Comparison of ENCODE assay signal across 1 cellular context in the genomic region with DNA sequence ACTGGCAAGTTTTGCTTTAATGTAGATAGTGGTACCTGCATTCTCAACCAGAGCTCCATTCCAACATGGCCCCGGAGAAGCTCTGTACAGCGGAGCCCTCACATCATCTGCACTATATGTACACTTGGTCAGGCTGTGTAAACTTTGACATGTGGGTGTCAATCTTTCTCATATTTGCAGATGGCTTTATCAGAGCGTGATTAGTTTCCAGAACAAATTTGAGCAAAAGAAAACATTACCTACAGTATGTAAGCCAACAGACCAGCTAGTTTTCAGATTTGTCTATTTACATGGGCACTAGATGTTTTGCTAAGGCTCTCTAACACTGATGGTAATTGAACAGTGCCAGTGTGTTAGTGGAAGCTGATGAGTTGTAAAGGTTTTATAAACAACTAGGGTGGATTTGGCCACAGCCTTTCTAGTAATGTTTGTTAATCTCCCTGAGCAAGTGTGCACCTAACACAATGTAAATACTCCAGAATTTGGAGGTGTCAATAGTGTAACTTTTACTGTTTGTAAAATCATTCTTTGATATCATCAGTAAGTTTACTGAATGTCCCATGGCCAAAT.
A peak's percentile ranks its signal among the peaks of the same experiment; 100 is the strongest.
TF ChIP-seq lines count a peak whose summit lies in the region.

No MANE protein-coding gene starts in this region.

TF ChIP-seq in HepG2, 621 proteins besides CTCF, POLR2A, EP300 and RAD21 (continued from another document and continues in another):
- TF ChIP-seq, protein P1, sequence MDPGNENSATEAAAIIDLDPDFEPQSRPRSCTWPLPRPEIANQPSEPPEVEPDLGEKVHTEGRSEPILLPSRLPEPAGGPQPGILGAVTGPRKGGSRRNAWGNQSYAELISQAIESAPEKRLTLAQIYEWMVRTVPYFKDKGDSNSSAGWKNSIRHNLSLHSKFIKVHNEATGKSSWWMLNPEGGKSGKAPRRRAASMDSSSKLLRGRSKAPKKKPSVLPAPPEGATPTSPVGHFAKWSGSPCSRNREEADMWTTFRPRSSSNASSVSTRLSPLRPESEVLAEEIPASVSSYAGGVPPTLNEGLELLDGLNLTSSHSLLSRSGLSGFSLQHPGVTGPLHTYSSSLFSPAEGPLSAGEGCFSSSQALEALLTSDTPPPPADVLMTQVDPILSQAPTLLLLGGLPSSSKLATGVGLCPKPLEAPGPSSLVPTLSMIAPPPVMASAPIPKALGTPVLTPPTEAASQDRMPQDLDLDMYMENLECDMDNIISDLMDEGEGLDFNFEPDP (CRISPR knock-in tag; conservative IDR thresholded peaks at IDR 0.05): no peak
- TF ChIP-seq ARHGAP35 (CRISPR knock-in tag; IDR thresholded peaks at IDR 0.05; ENCODE audit: borderline replicate concordance) (no peak), GFI1 (CRISPR knock-in tag; IDR thresholded peaks at IDR 0.05; ENCODE audit: borderline replicate concordance) (peak; percentile 88), ZNF251 (CRISPR knock-in tag; IDR thresholded peaks at IDR 0.05) (no peak), TMF1 (CRISPR knock-in tag; IDR thresholded peaks at IDR 0.05; ENCODE audit: low read depth) (no peak), ZNF17 (CRISPR knock-in tag; IDR thresholded peaks at IDR 0.05) (no peak), SAP130 (CRISPR knock-in tag; IDR thresholded peaks at IDR 0.05; ENCODE audit: low read depth) (peak; percentile 56), CHD2 (IDR thresholded peaks at IDR 0.05; ENCODE audit: low read depth, low read length) (no peak), SUZ12 (IDR thresholded peaks at IDR 0.05; ENCODE audit: low read depth, low read length) (no peak), GTF2F1 (IDR thresholded peaks at IDR 0.05; ENCODE audit: low read length) (no peak), NKX3-1 (CRISPR knock-in tag; IDR thresholded peaks at IDR 0.05) (no peak), ZNF543 (CRISPR knock-in tag; IDR thresholded peaks at IDR 0.05) (no peak), HOXA7 (CRISPR knock-in tag; IDR thresholded peaks at IDR 0.05) (no peak), HNF4G (IDR thresholded peaks at IDR 0.05; ENCODE audit: borderline replicate concordance, low read depth, low read length) (no peak), HNF4G (CRISPR knock-in tag; IDR thresholded peaks at IDR 0.05; ENCODE audit: borderline replicate concordance, low read depth) (no peak), HDAC2 (CRISPR knock-in tag; IDR thresholded peaks at IDR 0.05) (peak; percentile 61), ZSCAN9 (CRISPR knock-in tag; IDR thresholded peaks at IDR 0.05; ENCODE audit: borderline replicate concordance) (no peak), JARID2 (CRISPR knock-in tag; IDR thresholded peaks at IDR 0.05; ENCODE audit: insufficient replicate concordance) (no peak), ZNF614 (CRISPR knock-in tag; IDR thresholded peaks at IDR 0.05; ENCODE audit: borderline replicate concordance) (no peak), NR2F2 (IDR thresholded peaks at IDR 0.05; ENCODE audit: borderline replicate concordance, low read depth) (0 out of 2 replicates have a peak, but pooled peaks have one; percentile 47), ZNF326 (CRISPR knock-in tag; IDR thresholded peaks at IDR 0.05; ENCODE audit: borderline replicate concordance) (no peak), ZNF616 (CRISPR knock-in tag; IDR thresholded peaks at IDR 0.05; ENCODE audit: low read depth) (no peak)
- TF ChIP-seq, protein P2, sequence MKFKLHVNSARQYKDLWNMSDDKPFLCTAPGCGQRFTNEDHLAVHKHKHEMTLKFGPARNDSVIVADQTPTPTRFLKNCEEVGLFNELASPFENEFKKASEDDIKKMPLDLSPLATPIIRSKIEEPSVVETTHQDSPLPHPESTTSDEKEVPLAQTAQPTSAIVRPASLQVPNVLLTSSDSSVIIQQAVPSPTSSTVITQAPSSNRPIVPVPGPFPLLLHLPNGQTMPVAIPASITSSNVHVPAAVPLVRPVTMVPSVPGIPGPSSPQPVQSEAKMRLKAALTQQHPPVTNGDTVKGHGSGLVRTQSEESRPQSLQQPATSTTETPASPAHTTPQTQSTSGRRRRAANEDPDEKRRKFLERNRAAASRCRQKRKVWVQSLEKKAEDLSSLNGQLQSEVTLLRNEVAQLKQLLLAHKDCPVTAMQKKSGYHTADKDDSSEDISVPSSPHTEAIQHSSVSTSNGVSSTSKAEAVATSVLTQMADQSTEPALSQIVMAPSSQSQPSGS (CRISPR knock-in tag; IDR thresholded peaks at IDR 0.05): no peak
- TF ChIP-seq, protein P3, sequence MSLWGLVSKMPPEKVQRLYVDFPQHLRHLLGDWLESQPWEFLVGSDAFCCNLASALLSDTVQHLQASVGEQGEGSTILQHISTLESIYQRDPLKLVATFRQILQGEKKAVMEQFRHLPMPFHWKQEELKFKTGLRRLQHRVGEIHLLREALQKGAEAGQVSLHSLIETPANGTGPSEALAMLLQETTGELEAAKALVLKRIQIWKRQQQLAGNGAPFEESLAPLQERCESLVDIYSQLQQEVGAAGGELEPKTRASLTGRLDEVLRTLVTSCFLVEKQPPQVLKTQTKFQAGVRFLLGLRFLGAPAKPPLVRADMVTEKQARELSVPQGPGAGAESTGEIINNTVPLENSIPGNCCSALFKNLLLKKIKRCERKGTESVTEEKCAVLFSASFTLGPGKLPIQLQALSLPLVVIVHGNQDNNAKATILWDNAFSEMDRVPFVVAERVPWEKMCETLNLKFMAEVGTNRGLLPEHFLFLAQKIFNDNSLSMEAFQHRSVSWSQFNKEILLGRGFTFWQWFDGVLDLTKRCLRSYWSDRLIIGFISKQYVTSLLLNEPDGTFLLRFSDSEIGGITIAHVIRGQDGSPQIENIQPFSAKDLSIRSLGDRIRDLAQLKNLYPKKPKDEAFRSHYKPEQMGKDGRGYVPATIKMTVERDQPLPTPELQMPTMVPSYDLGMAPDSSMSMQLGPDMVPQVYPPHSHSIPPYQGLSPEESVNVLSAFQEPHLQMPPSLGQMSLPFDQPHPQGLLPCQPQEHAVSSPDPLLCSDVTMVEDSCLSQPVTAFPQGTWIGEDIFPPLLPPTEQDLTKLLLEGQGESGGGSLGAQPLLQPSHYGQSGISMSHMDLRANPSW (CRISPR knock-in tag; IDR thresholded peaks at IDR 0.05; ENCODE audit: borderline replicate concordance): no peak
- TF ChIP-seq, protein P4, sequence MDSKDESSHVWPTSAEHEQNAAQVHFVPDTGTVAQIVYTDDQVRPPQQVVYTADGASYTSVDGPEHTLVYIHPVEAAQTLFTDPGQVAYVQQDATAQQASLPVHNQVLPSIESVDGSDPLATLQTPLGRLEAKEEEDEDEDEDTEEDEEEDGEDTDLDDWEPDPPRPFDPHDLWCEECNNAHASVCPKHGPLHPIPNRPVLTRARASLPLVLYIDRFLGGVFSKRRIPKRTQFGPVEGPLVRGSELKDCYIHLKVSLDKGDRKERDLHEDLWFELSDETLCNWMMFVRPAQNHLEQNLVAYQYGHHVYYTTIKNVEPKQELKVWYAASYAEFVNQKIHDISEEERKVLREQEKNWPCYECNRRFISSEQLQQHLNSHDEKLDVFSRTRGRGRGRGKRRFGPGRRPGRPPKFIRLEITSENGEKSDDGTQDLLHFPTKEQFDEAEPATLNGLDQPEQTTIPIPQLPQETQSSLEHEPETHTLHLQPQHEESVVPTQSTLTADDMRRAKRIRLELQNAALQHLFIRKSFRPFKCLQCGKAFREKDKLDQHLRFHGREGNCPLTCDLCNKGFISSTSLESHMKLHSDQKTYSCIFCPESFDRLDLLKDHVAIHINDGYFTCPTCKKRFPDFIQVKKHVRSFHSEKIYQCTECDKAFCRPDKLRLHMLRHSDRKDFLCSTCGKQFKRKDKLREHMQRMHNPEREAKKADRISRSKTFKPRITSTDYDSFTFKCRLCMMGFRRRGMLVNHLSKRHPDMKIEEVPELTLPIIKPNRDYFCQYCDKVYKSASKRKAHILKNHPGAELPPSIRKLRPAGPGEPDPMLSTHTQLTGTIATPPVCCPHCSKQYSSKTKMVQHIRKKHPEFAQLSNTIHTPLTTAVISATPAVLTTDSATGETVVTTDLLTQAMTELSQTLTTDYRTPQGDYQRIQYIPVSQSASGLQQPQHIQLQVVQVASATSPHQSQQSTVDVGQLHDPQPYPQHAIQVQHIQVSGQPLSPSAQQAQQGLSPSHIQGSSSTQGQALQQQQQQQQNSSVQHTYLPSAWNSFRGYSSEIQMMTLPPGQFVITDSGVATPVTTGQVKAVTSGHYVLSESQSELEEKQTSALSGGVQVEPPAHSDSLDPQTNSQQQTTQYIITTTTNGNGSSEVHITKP (CRISPR knock-in tag; IDR thresholded peaks at IDR 0.05; ENCODE audit: low read depth): no peak
- TF ChIP-seq, protein P5, sequence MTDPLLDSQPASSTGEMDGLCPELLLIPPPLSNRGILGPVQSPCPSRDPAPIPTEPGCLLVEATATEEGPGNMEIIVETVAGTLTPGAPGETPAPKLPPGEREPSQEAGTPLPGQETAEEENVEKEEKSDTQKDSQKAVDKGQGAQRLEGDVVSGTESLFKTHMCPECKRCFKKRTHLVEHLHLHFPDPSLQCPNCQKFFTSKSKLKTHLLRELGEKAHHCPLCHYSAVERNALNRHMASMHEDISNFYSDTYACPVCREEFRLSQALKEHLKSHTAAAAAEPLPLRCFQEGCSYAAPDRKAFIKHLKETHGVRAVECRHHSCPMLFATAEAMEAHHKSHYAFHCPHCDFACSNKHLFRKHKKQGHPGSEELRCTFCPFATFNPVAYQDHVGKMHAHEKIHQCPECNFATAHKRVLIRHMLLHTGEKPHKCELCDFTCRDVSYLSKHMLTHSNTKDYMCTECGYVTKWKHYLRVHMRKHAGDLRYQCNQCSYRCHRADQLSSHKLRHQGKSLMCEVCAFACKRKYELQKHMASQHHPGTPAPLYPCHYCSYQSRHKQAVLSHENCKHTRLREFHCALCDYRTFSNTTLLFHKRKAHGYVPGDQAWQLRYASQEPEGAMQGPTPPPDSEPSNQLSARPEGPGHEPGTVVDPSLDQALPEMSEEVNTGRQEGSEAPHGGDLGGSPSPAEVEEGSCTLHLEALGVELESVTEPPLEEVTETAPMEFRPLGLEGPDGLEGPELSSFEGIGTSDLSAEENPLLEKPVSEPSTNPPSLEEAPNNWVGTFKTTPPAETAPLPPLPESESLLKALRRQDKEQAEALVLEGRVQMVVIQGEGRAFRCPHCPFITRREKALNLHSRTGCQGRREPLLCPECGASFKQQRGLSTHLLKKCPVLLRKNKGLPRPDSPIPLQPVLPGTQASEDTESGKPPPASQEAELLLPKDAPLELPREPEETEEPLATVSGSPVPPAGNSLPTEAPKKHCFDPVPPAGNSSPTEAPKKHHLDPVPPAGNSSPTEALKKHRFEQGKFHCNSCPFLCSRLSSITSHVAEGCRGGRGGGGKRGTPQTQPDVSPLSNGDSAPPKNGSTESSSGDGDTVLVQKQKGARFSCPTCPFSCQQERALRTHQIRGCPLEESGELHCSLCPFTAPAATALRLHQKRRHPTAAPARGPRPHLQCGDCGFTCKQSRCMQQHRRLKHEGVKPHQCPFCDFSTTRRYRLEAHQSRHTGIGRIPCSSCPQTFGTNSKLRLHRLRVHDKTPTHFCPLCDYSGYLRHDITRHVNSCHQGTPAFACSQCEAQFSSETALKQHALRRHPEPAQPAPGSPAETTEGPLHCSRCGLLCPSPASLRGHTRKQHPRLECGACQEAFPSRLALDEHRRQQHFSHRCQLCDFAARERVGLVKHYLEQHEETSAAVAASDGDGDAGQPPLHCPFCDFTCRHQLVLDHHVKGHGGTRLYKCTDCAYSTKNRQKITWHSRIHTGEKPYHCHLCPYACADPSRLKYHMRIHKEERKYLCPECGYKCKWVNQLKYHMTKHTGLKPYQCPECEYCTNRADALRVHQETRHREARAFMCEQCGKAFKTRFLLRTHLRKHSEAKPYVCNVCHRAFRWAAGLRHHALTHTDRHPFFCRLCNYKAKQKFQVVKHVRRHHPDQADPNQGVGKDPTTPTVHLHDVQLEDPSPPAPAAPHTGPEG (CRISPR knock-in tag; IDR thresholded peaks at IDR 0.05): no peak
- TF ChIP-seq, protein P6, sequence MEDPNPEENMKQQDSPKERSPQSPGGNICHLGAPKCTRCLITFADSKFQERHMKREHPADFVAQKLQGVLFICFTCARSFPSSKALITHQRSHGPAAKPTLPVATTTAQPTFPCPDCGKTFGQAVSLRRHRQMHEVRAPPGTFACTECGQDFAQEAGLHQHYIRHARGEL (CRISPR knock-in tag; IDR thresholded peaks at IDR 0.05): no peak
- TF ChIP-seq, protein P7, sequence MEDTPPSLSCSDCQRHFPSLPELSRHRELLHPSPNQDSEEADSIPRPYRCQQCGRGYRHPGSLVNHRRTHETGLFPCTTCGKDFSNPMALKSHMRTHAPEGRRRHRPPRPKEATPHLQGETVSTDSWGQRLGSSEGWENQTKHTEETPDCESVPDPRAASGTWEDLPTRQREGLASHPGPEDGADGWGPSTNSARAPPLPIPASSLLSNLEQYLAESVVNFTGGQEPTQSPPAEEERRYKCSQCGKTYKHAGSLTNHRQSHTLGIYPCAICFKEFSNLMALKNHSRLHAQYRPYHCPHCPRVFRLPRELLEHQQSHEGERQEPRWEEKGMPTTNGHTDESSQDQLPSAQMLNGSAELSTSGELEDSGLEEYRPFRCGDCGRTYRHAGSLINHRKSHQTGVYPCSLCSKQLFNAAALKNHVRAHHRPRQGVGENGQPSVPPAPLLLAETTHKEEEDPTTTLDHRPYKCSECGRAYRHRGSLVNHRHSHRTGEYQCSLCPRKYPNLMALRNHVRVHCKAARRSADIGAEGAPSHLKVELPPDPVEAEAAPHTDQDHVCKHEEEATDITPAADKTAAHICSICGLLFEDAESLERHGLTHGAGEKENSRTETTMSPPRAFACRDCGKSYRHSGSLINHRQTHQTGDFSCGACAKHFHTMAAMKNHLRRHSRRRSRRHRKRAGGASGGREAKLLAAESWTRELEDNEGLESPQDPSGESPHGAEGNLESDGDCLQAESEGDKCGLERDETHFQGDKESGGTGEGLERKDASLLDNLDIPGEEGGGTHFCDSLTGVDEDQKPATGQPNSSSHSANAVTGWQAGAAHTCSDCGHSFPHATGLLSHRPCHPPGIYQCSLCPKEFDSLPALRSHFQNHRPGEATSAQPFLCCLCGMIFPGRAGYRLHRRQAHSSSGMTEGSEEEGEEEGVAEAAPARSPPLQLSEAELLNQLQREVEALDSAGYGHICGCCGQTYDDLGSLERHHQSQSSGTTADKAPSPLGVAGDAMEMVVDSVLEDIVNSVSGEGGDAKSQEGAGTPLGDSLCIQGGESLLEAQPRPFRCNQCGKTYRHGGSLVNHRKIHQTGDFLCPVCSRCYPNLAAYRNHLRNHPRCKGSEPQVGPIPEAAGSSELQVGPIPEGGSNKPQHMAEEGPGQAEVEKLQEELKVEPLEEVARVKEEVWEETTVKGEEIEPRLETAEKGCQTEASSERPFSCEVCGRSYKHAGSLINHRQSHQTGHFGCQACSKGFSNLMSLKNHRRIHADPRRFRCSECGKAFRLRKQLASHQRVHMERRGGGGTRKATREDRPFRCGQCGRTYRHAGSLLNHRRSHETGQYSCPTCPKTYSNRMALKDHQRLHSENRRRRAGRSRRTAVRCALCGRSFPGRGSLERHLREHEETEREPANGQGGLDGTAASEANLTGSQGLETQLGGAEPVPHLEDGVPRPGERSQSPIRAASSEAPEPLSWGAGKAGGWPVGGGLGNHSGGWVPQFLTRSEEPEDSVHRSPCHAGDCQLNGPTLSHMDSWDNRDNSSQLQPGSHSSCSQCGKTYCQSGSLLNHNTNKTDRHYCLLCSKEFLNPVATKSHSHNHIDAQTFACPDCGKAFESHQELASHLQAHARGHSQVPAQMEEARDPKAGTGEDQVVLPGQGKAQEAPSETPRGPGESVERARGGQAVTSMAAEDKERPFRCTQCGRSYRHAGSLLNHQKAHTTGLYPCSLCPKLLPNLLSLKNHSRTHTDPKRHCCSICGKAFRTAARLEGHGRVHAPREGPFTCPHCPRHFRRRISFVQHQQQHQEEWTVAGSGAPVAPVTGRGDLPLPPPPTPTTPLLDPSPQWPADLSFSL (CRISPR knock-in tag; IDR thresholded peaks at IDR 0.05): no peak
- TF ChIP-seq, protein P8, sequence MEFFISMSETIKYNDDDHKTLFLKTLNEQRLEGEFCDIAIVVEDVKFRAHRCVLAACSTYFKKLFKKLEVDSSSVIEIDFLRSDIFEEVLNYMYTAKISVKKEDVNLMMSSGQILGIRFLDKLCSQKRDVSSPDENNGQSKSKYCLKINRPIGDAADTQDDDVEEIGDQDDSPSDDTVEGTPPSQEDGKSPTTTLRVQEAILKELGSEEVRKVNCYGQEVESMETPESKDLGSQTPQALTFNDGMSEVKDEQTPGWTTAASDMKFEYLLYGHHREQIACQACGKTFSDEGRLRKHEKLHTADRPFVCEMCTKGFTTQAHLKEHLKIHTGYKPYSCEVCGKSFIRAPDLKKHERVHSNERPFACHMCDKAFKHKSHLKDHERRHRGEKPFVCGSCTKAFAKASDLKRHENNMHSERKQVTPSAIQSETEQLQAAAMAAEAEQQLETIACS (CRISPR knock-in tag; IDR thresholded peaks at IDR 0.05): no peak
